In the genomic region with DNA sequence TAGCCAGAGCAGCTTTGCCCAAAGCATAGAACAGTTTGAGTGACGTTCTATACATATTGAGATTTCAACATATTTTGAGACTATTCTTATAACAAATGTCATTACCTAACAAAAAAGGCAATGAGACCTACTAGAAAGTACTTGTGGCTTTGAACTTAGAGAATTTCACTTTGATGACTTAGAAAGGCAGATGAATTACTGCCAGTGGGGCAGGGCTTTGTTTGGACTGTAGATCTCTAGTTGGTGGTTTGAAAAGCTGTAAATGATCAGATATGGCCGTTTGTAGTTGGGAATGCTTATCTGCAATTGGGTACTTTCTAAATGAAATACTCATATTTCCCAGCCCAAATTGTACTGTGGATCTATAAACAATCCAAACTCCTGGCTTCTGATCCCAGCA, we compare ENCODE assay signal across 1 cellular context.
TF ChIP-seq lines count a peak whose summit lies in the region.

No MANE protein-coding gene starts in this region.

TF ChIP-seq in HCT116, 20 proteins besides CTCF, POLR2A, EP300 and RAD21 (continued from another document):
- TF ChIP-seq SIN3A (IDR thresholded peaks at IDR 0.05; ENCODE audit: low read depth) (no peak), CBX3 (IDR thresholded peaks at IDR 0.05; ENCODE audit: low read depth) (no peak), SRF (IDR thresholded peaks at IDR 0.05; ENCODE audit: low read depth) (no peak), TCF7L2 (IDR thresholded peaks at IDR 0.05; ENCODE audit: borderline replicate concordance, extremely low read depth, insufficient read depth, insufficient read length) (no peak), YY1 (IDR thresholded peaks at IDR 0.05; ENCODE audit: extremely low read depth, insufficient replicate concordance, low read depth, low read length) (no peak)
